ENCODE assay signal across 39 cellular contexts in the genomic region with DNA sequence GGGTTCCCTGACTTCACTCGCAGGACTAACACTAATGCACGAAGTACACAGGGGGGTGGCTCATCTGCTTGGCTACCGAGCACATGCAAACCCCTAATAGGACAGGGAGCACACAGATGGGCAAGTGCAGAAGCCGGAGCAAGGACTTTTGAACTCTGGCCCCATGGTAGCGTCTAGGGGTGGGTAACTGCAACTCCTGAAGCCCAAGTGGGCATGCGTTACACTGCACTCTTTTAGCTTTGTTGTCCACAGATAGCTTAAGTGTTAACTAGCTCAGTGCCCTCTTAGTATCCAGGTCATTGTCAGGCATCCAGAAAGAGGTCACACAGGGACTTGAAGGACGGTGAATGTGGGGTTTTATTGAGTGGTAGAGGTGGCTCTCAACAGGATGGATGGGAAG.
"Had no signal": no experiment of that assay in that cellular context is flagged by ENCODE, and none has a peak within 500 bp of the region (broad histone marks: within the 10 kb centered on the region; RNA-seq: fewer than 3 reads in every experiment).

No MANE protein-coding gene starts in this region.

- DNase-seq: activated B cell treated with CpG ODN at 0.5 μM for 24 hours; activated CD4-positive, alpha-beta memory T cell treated with anti-CD3 and anti-CD28 coated beads for 36 hours; activated CD4-positive, alpha-beta T cell treated with anti-CD3 and anti-CD28 coated beads for 4 hours; activated CD4-positive, alpha-beta T cell treated with anti-CD3 and anti-CD28 coated beads, Interleukin-2, amount 10 ng/mL, durations not matched to agents 24 days and 14 days; activated CD4-positive, alpha-beta T cell treated with anti-CD3 and anti-CD28 coated beads, Interleukin-2, amount 50 U/mL, for 1 hour; activated CD4-positive, alpha-beta T cell treated with anti-CD3 and anti-CD28 coated beads, Interleukin-2, amount 50 U/mL, for 4 hours; activated CD4-positive, CD25-positive, alpha-beta regulatory T cell treated with anti-CD3 and anti-CD28 coated beads, Interleukin-2, amount 50 U/mL, for 72 hours; activated CD8-positive, alpha-beta memory T cell treated with anti-CD3 and anti-CD28 coated beads, Interleukin-2, amount 50 U/mL, for 4 hours; activated CD8-positive, alpha-beta T cell treated with anti-CD3 and anti-CD28 coated beads for 36 hours; activated effector memory CD4-positive, alpha-beta T cell treated with anti-CD3 and anti-CD28 coated beads, Interleukin-2, amount 50 U/mL, for 16 hours; activated gamma-delta T cell treated with Interleukin-2 at 50 U/mL for 16 hours; activated naive CD4-positive, alpha-beta T cell; activated naive CD4-positive, alpha-beta T cell treated with anti-CD3 and anti-CD28 coated beads for 36 hours; activated naive CD4-positive, alpha-beta T cell treated with anti-CD3 and anti-CD28 coated beads, Interleukin-2, amount 50 U/mL, for 16 hours; activated naive CD8-positive, alpha-beta T cell treated with anti-CD3 and anti-CD28 coated beads for 36 hours; activated T-cell treated with anti-CD3 and anti-CD28 coated beads for 4 hours; activated T-cell treated with anti-CD3 and anti-CD28 coated beads, Interleukin-2, amount 50 U/mL, for 1 hour; activated T-cell treated with anti-CD3 and anti-CD28 coated beads, Interleukin-2, amount 50 U/mL, for 4 hours; activated T-cell treated with anti-CD3 and anti-CD28 coated beads, Interleukin-2, amount 50 U/mL, for 72 hours; adrenal gland; amniotic stem cell; aorta; body of pancreas; brain microvascular endothelial cell; caudate nucleus; cerebellar nuclear complex; T-helper 2 cell; T-helper 9 cell had no signal

- H3K4me3 ChIP-seq: adrenal gland, body of pancreas, breast epithelium, cardiac muscle cell had no signal

- H3K9me3 Mint-ChIP-seq: activated B cell treated with CpG ODN at 0.5 μM for 24 hours; activated CD4-positive, alpha-beta memory T cell treated with anti-CD3 and anti-CD28 coated beads for 36 hours; activated CD4-positive, alpha-beta T cell treated with anti-CD3 and anti-CD28 coated beads, Interleukin-2, amount 10 ng/mL, durations not matched to agents 24 days and 14 days; activated CD8-positive, alpha-beta T cell treated with anti-CD3 and anti-CD28 coated beads for 36 hours; activated naive CD4-positive, alpha-beta T cell treated with anti-CD3 and anti-CD28 coated beads for 36 hours; activated naive CD4-positive, alpha-beta T cell treated with anti-CD3 and anti-CD28 coated beads, Interleukin-2, amount 50 U/mL, for 72 hours; activated naive CD8-positive, alpha-beta T cell treated with anti-CD3 and anti-CD28 coated beads for 36 hours; activated T-cell treated with anti-CD3 and anti-CD28 coated beads, Interleukin-2, amount 50 U/mL, for 4 hours; activated T-cell treated with anti-CD3 and anti-CD28 coated beads, Interleukin-2, amount 50 U/mL, for 72 hours; activated T-helper 1 cell treated with anti-CD3 and anti-CD28 coated beads, Interleukin-12 subunit alpha, Interleukin-12 subunit beta, Interleukin-2, Interleukin-4 antibody, amounts not matched to agents 30 ng/mL and 10 ng/mL and 1 ng/mL, durations not matched to agents 14 hours and 24 hours and 36 hours; activated T-helper 17 cell treated with anti-CD3 and anti-CD28 coated beads, Interleukin-2, amount 50 U/mL, for 72 hours; central memory CD8-positive, alpha-beta T cell; T-helper 1 cell treated with Interleukin-12 subunit alpha and Interleukin-12 subunit beta and Interleukin-4 antibody, amounts not matched to agents 30 μg/mL and 1 μg/mL, for 36 hours; T-helper 2 cell treated with Interferon-gamma antibody and Interleukin-4, amounts not matched to agents 5 μg/mL and 100 μg/mL, for 36 hours had no signal

- H3K4me3 Mint-ChIP-seq: activated B cell treated with CpG ODN at 0.5 μM for 24 hours; activated CD4-positive, alpha-beta memory T cell treated with anti-CD3 and anti-CD28 coated beads for 36 hours; activated CD4-positive, alpha-beta T cell treated with anti-CD3 and anti-CD28 coated beads, Interleukin-2, amount 10 ng/mL, durations not matched to agents 24 days and 14 days; activated CD8-positive, alpha-beta T cell treated with anti-CD3 and anti-CD28 coated beads for 36 hours; activated naive CD4-positive, alpha-beta T cell treated with anti-CD3 and anti-CD28 coated beads for 36 hours; activated naive CD8-positive, alpha-beta T cell treated with anti-CD3 and anti-CD28 coated beads for 36 hours; activated T-cell treated with anti-CD3 and anti-CD28 coated beads, Interleukin-2, amount 50 U/mL, for 4 hours; activated T-cell treated with anti-CD3 and anti-CD28 coated beads, Interleukin-2, amount 50 U/mL, for 72 hours; activated T-helper 1 cell treated with anti-CD3 and anti-CD28 coated beads, Interleukin-12 subunit alpha, Interleukin-12 subunit beta, Interleukin-2, Interleukin-4 antibody, amounts not matched to agents 30 ng/mL and 10 ng/mL and 1 ng/mL, durations not matched to agents 14 hours and 24 hours and 36 hours; activated T-helper 17 cell treated with anti-CD3 and anti-CD28 coated beads, Interleukin-2, amount 50 U/mL, for 72 hours; central memory CD8-positive, alpha-beta T cell; T-helper 1 cell treated with Interleukin-12 subunit alpha and Interleukin-12 subunit beta and Interleukin-4 antibody, amounts not matched to agents 30 μg/mL and 1 μg/mL, for 36 hours; T-helper 2 cell treated with Interferon-gamma antibody and Interleukin-4, amounts not matched to agents 5 μg/mL and 100 μg/mL, for 36 hours had no signal

- H3K36me3 ChIP-seq: adrenal gland, brain microvascular endothelial cell, breast epithelium, cardiac muscle cell had no signal

- FAIRE-seq: astrocyte, TTC549 had no signal

- ATAC-seq: activated CD8-positive, alpha-beta T cell treated with anti-CD3 and anti-CD28 coated beads for 36 hours; activated naive CD4-positive, alpha-beta T cell treated with anti-CD3 and anti-CD28 coated beads, Interleukin-2, amount 50 U/mL, for 72 hours; activated T-cell treated with anti-CD3 and anti-CD28 coated beads, Interleukin-2, amount 50 U/mL, for 4 hours; activated T-cell treated with anti-CD3 and anti-CD28 coated beads, Interleukin-2, amount 50 U/mL, for 72 hours; activated T-helper 17 cell treated with anti-CD3 and anti-CD28 coated beads, Interleukin-2, amount 50 U/mL, for 72 hours; body of pancreas had no signal

- H3K27me3 ChIP-seq: adrenal gland, body of pancreas, brain microvascular endothelial cell, breast epithelium, cardiac muscle cell had no signal

- H3K9me3 ChIP-seq: adrenal gland, body of pancreas, breast epithelium had no signal

- H3K27ac Mint-ChIP-seq: activated B cell treated with CpG ODN at 0.5 μM for 24 hours; activated CD4-positive, alpha-beta memory T cell treated with anti-CD3 and anti-CD28 coated beads for 36 hours; activated CD4-positive, alpha-beta T cell treated with anti-CD3 and anti-CD28 coated beads, Interleukin-2, amount 10 ng/mL, durations not matched to agents 24 days and 14 days; activated CD8-positive, alpha-beta T cell treated with anti-CD3 and anti-CD28 coated beads for 36 hours; activated naive CD4-positive, alpha-beta T cell treated with anti-CD3 and anti-CD28 coated beads for 36 hours; activated naive CD4-positive, alpha-beta T cell treated with anti-CD3 and anti-CD28 coated beads, Interleukin-2, amount 50 U/mL, for 72 hours; activated naive CD8-positive, alpha-beta T cell treated with anti-CD3 and anti-CD28 coated beads for 36 hours; activated T-cell treated with anti-CD3 and anti-CD28 coated beads, Interleukin-2, amount 50 U/mL, for 72 hours; activated T-helper 1 cell treated with anti-CD3 and anti-CD28 coated beads, Interleukin-12 subunit alpha, Interleukin-12 subunit beta, Interleukin-2, Interleukin-4 antibody, amounts not matched to agents 30 ng/mL and 10 ng/mL and 1 ng/mL, durations not matched to agents 14 hours and 24 hours and 36 hours; activated T-helper 17 cell treated with anti-CD3 and anti-CD28 coated beads, Interleukin-2, amount 50 U/mL, for 72 hours; T-helper 1 cell treated with Interleukin-12 subunit alpha and Interleukin-12 subunit beta and Interleukin-4 antibody, amounts not matched to agents 30 μg/mL and 1 μg/mL, for 36 hours; T-helper 2 cell treated with Interferon-gamma antibody and Interleukin-4, amounts not matched to agents 5 μg/mL and 100 μg/mL, for 36 hours had no signal

- H3K4me1 ChIP-seq: breast epithelium had no signal

- H3K27me3 Mint-ChIP-seq: activated B cell treated with CpG ODN at 0.5 μM for 24 hours; activated CD4-positive, alpha-beta memory T cell treated with anti-CD3 and anti-CD28 coated beads for 36 hours; activated CD4-positive, alpha-beta T cell treated with anti-CD3 and anti-CD28 coated beads, Interleukin-2, amount 10 ng/mL, durations not matched to agents 24 days and 14 days; activated CD8-positive, alpha-beta T cell treated with anti-CD3 and anti-CD28 coated beads for 36 hours; activated naive CD8-positive, alpha-beta T cell treated with anti-CD3 and anti-CD28 coated beads for 36 hours; activated T-helper 17 cell treated with anti-CD3 and anti-CD28 coated beads, Interleukin-2, amount 50 U/mL, for 72 hours; central memory CD8-positive, alpha-beta T cell had no signal

- H3K27ac ChIP-seq: adrenal gland, body of pancreas, brain microvascular endothelial cell, breast epithelium, cardiac muscle cell, VCaP had no signal
